8 cellular contexts compared by ENCODE assay signal in genomic region chr11:46242462-46242960, GRCh38. TPM values are rescaled to one million over a fixed set of nuclear protein-coding genes. Genes with fewer than 3 reads are reported as not detected.
DNase-seq lines count a peak whose midpoint lies in the region; ATAC-seq, FAIRE-seq and TF ChIP-seq lines count a peak whose summit lies in the region.

No MANE protein-coding gene starts in this region.

- H3K36me3 Mint-ChIP-seq in WTC11 = no peaks in the 10 kb centered on the region

- no peaks in the 10 kb centered on the region for H3K36me3 ChIP-seq in small intestine (ENCODE audit: control insufficient read depth in 2 of 2, insufficient read depth in 2 of 2, low read length in 2 of 2)

- peaks cover 27% of the 10 kb centered on the region for H3K4me1 Mint-ChIP-seq in WTC11

- CTCF ChIA-PET in WTC11 (lab: Charles Lee) = interaction anchor here (1.4 to 3.6 kb wide), 12 partner anchors 35 to 146 kb away, joined by 3 to 61 read pairs (median 12); partner anchors contain the start of gene CREB3L1

- H3K27me3 Mint-ChIP-seq in WTC11 (ENCODE audit: low read depth) = peaks cover 13% of the 10 kb centered on the region

- no peaks in the 10 kb centered on the region for H3K9me3 ChIP-seq in right cardiac atrium (ENCODE audit: control insufficient read depth, low read length)
- no peaks in the 10 kb centered on the region for H3K9me3 ChIP-seq in small intestine (ENCODE audit: control insufficient read depth, low read depth)

- DNase-seq in DMS79 treated with DMSO at 0.1 percent for 48 hours (lab: John Stamatoyannopoulos, UW) (peak; percentile 28), DMS79 (lab: John Stamatoyannopoulos, UW) (no peak), WTC11 (ENCODE audit: low spot score) (no peak), right cardiac atrium (no peak), small intestine (no peak), NCI-H524 (lab: John Stamatoyannopoulos, UW) (no peak), HuH-7 (ENCODE audit: low spot score) (no peak), NCI-H1092 treated with DMSO at 0.1 percent for 48 hours (lab: John Stamatoyannopoulos, UW) (no peak)

- 61% methylated on average over 5 of the region's 5 CpGs for WGBS in right cardiac atrium
- WGBS in small intestine, 3 donors = 76 to 88% (median 88%) methylated on average over 5 of the region's 5 CpGs

- POLR2A ChIA-PET in WTC11 (lab: Charles Lee) = interaction anchor here (0.6 to 3.3 kb wide), 25 partner anchors 9 to 324 kb away, joined by 3 to 86 read pairs (median 4); partner anchors contain the start of genes CREB3L1 and PHF21A

- no peaks in the 10 kb centered on the region for H3K9me3 Mint-ChIP-seq in WTC11

- H3K4me3 ChIP-seq in right cardiac atrium (ENCODE audit: low read length) (no peak overlapping the region), small intestine (ENCODE audit: low read depth in 1 of 2, low read length in 2 of 2) (peak overlapping the region in 1 of 2 donors; percentile 43)

- H3K4me3 Mint-ChIP-seq in WTC11 = peak overlapping the region; percentile 87

- H3K27me3 ChIP-seq in right cardiac atrium (ENCODE audit: control insufficient read depth, insufficient read depth) (no peaks in the 10 kb centered on the region), small intestine (ENCODE audit: control insufficient read depth in 2 of 2, insufficient read depth in 2 of 2, low read length in 2 of 2) (peaks cover 0 to 2% of the 10 kb centered on the region in 2 donors)

- TF ChIP-seq CTCF in WTC11 (IDR thresholded peaks at IDR 0.05) = no peak

- H3K27ac Mint-ChIP-seq in WTC11 = peak overlapping the region; percentile 88

- H3K4me1 ChIP-seq in right cardiac atrium (ENCODE audit: control insufficient read depth, insufficient read depth, low read length) (peaks cover 8% of the 10 kb centered on the region), small intestine (ENCODE audit: control insufficient read depth in 2 of 2, insufficient read depth in 1 of 2, low read depth in 1 of 2, low read length in 1 of 2) (peaks cover 2 to 3% of the 10 kb centered on the region in 2 donors)

- FAIRE-seq in small intestine (lab: Jason Lieb, UNC) = no peak

- no peak for ATAC-seq in WTC11
- ATAC-seq in right cardiac atrium = no peak

- H3K27ac ChIP-seq in right cardiac atrium (ENCODE audit: low read length) = peak overlapping the region; percentile 97
- H3K27ac ChIP-seq in small intestine (ENCODE audit: low read depth in 1 of 2, low read length in 1 of 2) = peak overlapping the region; percentile 56 to 92

- intact Hi-C loops in right cardiac atrium (cut with DNase I) = loop anchor here in 2 of 4 donors (2.0 to 5.0 kb wide), 2 partner anchors 55 to 66 kb away; no protein-coding TSS in a partner anchor

TF ChIP-seq in WTC11, 78 proteins besides CTCF, POLR2A, EP300 and RAD21:
- TF ChIP-seq ZBTB21 (CRISPR knock-in tag; IDR thresholded peaks at IDR 0.05; ENCODE audit: borderline replicate concordance) (no peak), NFATC4 (CRISPR knock-in tag; IDR thresholded peaks at IDR 0.05) (no peak), E2F1 (CRISPR knock-in tag; IDR thresholded peaks at IDR 0.05) (no peak), ZNF423 (CRISPR knock-in tag; IDR thresholded peaks at IDR 0.05) (no peak), CDX4 (CRISPR knock-in tag; IDR thresholded peaks at IDR 0.05; ENCODE audit: borderline replicate concordance) (no peak)

RNA-seq across cellular contexts. Expression of gene CREB3L1, which starts 35.0 kb away (rescaled TPM):
- total RNA-seq in WTC11 (2021) (10.9 to 12.6 TPM (median 11.4 TPM) in 3 replicates), right cardiac atrium (10 to 100 TPM in 3 of 4 donors, 1 to 10 TPM in 1; 9.7 to 18.8 (median 15.3) TPM)
- polyA plus RNA-seq in right cardiac atrium (15.2 TPM), small intestine (10 to 100 TPM; 14.3 to 36.9 (median 15.7) TPM)
